Comparison of ENCODE assay signal across 1 cellular context in genomic region chr15:63506537-63507035, GRCh38.
A peak's percentile ranks its signal among the peaks of the same experiment; 100 is the strongest.
TF ChIP-seq lines count a peak whose summit lies in the region.

No MANE protein-coding gene starts in this region.

TF ChIP-seq in K562, 482 proteins besides CTCF, POLR2A, EP300 and RAD21 (continued from another document):
- TF ChIP-seq ZNF592 (IDR thresholded peaks at IDR 0.05): 0 out of 2 replicates have a peak, but pooled peaks have one; percentile 29
- TF ChIP-seq CEBPG (CRISPR knock-in tag; IDR thresholded peaks at IDR 0.05): peak; percentile 30; the same call in 1 of the 2 replicates
- peak; percentile 74 to 85 for TF ChIP-seq CEBPG (tag; conservative IDR thresholded peaks at IDR 0.05 in 1 of 2, IDR thresholded peaks at IDR 0.05 in 1 of 2)
- peak; percentile 53; the same call in 1 of the 2 replicates for TF ChIP-seq RBFOX2 (IDR thresholded peaks at IDR 0.05; ENCODE audit: low read depth, low read length)
- TF ChIP-seq CTBP1 (IDR thresholded peaks at IDR 0.05; ENCODE audit: borderline replicate concordance): peak; percentile 27; the same call in 1 of the 2 replicates
- TF ChIP-seq ETV6 (IDR thresholded peaks at IDR 0.05; ENCODE audit: borderline replicate concordance in 1 of 2, low read depth in 2 of 2, low read length in 1 of 2): no peak
- TF ChIP-seq ETV6 (CRISPR knock-in tag; IDR thresholded peaks at IDR 0.05; ENCODE audit: borderline replicate concordance): no peak
- peak; percentile 75 for TF ChIP-seq HMBOX1 (IDR thresholded peaks at IDR 0.05)
- TF ChIP-seq DPF2 (IDR thresholded peaks at IDR 0.05): 0 out of 2 replicates have a peak, but pooled peaks have one; percentile 15
- TF ChIP-seq TCF15 (CRISPR knock-in tag; IDR thresholded peaks at IDR 0.05): 0 out of 2 replicates have a peak, but pooled peaks have one; percentile 33
- peak; percentile 95 for TF ChIP-seq CEBPB (tag; IDR thresholded peaks at IDR 0.05)
- peak; percentile 15; the same call in 1 of the 2 replicates for TF ChIP-seq GATA2 (CRISPR knock-in tag; IDR thresholded peaks at IDR 0.05)
- TF ChIP-seq MITF (IDR thresholded peaks at IDR 0.05): no peak
TF ChIP-seq in K562: peak in this region for 11.
